In genomic region chr1:204503122-204503912, GRCh38 we compare ENCODE assay signal across 8 cellular contexts. TPM values are rescaled to one million over a fixed set of nuclear protein-coding genes. Genes with fewer than 3 reads are reported as not detected.
A peak's percentile ranks its signal among the peaks of the same experiment; 100 is the strongest.
DNase-seq lines count a peak whose midpoint lies in the region; ATAC-seq and TF ChIP-seq lines count a peak whose summit lies in the region.

No MANE protein-coding gene starts in this region.

- H3K4me3 ChIP-seq in BLaER1 (no peak overlapping the region), adipocyte (ENCODE audit: low read length) (no peak overlapping the region), testis (no peak overlapping the region)

- H3K36me3 ChIP-seq in BLaER1 (no peaks in the 10 kb centered on the region), adipocyte (ENCODE audit: control insufficient read depth, insufficient read depth, low read length, severe bottlenecking) (no peaks in the 10 kb centered on the region), testis (ENCODE audit: low read depth, missing control alignments) (no peaks in the 10 kb centered on the region)

- 34 to 44% methylated on average over 7 of the region's 7 CpGs for WGBS in testis, 2 donors

- no peak for TF ChIP-seq POLR2A in testis (IDR thresholded peaks at IDR 0.05)

- H3K4me1 ChIP-seq in BLaER1 = peaks cover 59% of the 10 kb centered on the region
- H3K4me1 ChIP-seq in adipocyte (ENCODE audit: control insufficient read depth, insufficient read depth, low read length) = peaks cover 8% of the 10 kb centered on the region
- H3K4me1 ChIP-seq in testis = peaks cover 6% of the 10 kb centered on the region

- TF ChIP-seq CTCF in GM13977 (IDR thresholded peaks at IDR 0.05; ENCODE audit: extremely low read depth, insufficient read depth, missing control alignments) (peak; percentile 64), testis (IDR thresholded peaks at IDR 0.05) (peak; percentile 63 to 78 (median 72))

- H3K27ac ChIP-seq in BLaER1 (no peak overlapping the region), testis (no peak overlapping the region)

- H3K27me3 ChIP-seq in BLaER1 = no peaks in the 10 kb centered on the region
- no peaks in the 10 kb centered on the region for H3K27me3 ChIP-seq in adipocyte (replicated peaks; ENCODE audit: control insufficient read depth, insufficient read depth, low read length)
- H3K27me3 ChIP-seq in testis = no peaks in the 10 kb centered on the region

- H3K9me3 ChIP-seq in BLaER1 (no peaks in the 10 kb centered on the region), adipocyte (ENCODE audit: control insufficient read depth, low read length) (no peaks in the 10 kb centered on the region), testis (no peaks in the 10 kb centered on the region)

- ATAC-seq in HG03025 (IDR thresholded peaks at IDR 0.05; ENCODE audit: low FRiP score, unreplicated experiment) (no peak), HG03521 (IDR thresholded peaks at IDR 0.05; ENCODE audit: unreplicated experiment) (no peak)

- intact Hi-C loops in testis (cut with DNase I; ENCODE audit: low total_unique reads) = loop anchor here (5.0 kb wide), 1 partner anchor 61 kb away; no protein-coding TSS in a partner anchor

- DNase-seq in GM13977 (ENCODE audit: low spot score) (no peak), NCI-H2227 (lab: John Stamatoyannopoulos, UW; ENCODE audit: unreplicated experiment) (peak; percentile 82), adipocyte (ENCODE audit: low read depth) (peak; percentile 92), iris pigment epithelial cell (ENCODE audit: low read depth) (peak; percentile 69), testis (no peak)

- H4K20me1 ChIP-seq in BLaER1 = no peaks in the 10 kb centered on the region

- H3K9ac ChIP-seq in BLaER1 (no peak overlapping the region), adipocyte (ENCODE audit: low read length) (no peak overlapping the region)

- H3K4me2 ChIP-seq in BLaER1 = peak overlapping the region; percentile 24

- in situ Hi-C loops in GM13977 (cut with MboI; ENCODE audit: low pct_unique_long_range_greater_than_20kb, low sequenced_read_pairs, unreplicated experiment) = loop anchor here (5.0 kb wide), 1 partner anchor 56 kb away; no protein-coding TSS in a partner anchor

RNA-seq across cellular contexts. Expression of gene PIK3C2B, which starts 8.7 kb away (rescaled TPM):
- total RNA-seq in testis = 10 to 100 TPM; 12.7 to 20.1 TPM
- polyA plus RNA-seq in testis (ENCODE audit: insufficient read depth, low read depth, low replicate concordance) = 7.6 TPM

RNA-seq across cellular contexts. Expression of gene MDM4, which starts 12.9 kb away (rescaled TPM):
- 100 to 1,000 TPM in 1 of 2 donors, 10 to 100 TPM in 1; 96.2 to 110 TPM for total RNA-seq in testis
- 43.3 TPM for polyA plus RNA-seq in testis (ENCODE audit: insufficient read depth, low read depth, low replicate concordance)

Comparison
In these comparisons a context has a peak if more than half of its experiments do, and no peak if none do; other contexts are left out.
1. DNase-seq: peak in NCI-H2227 (single experiment), adipocyte (single experiment) and iris pigment epithelial cell (single experiment); none in GM13977 (single experiment) and testis (single experiment).